25 cellular contexts compared by ENCODE assay signal in genomic region chr3:55725681-55726500, GRCh38.
A peak's percentile ranks its signal among the peaks of the same experiment; 100 is the strongest.
DNase-seq lines count a peak whose midpoint lies in the region; TF ChIP-seq lines count a peak whose summit lies in the region.
"Had no signal": no experiment of that assay in that cellular context is flagged by ENCODE, and none has a peak within 500 bp of the region (broad histone marks: within the 10 kb centered on the region; RNA-seq: fewer than 3 reads in every experiment).

No MANE protein-coding gene starts in this region.

- no peaks in the 10 kb centered on the region for H4K20me1 ChIP-seq in SU-DHL-6 (ENCODE audit: low read depth, low read length)

- H3K4me3 Mint-ChIP-seq in nephron progenitor cell = no peak overlapping the region
- H3K4me3 Mint-ChIP-seq: activated CD4-positive, alpha-beta T cell treated with anti-CD3 and anti-CD28 coated beads, Interleukin-2, amount 10 ng/mL, durations not matched to agents 7 days and 5 days; activated naive CD8-positive, alpha-beta T cell treated with anti-CD3 and anti-CD28 coated beads, Interleukin-2, amount 50 U/mL, for 24 hours; activated T-cell treated with anti-CD3 and anti-CD28 coated beads, Interleukin-2, amount 50 U/mL, for 24 hours; CD4-positive, alpha-beta T cell; naive B cell had no signal

- peak overlapping the region; percentile 38 for H3K27ac Mint-ChIP-seq in nephron progenitor cell
- H3K27ac Mint-ChIP-seq: activated CD4-positive, alpha-beta T cell treated with anti-CD3 and anti-CD28 coated beads, Interleukin-2, amount 10 ng/mL, durations not matched to agents 7 days and 5 days; activated naive CD8-positive, alpha-beta T cell treated with anti-CD3 and anti-CD28 coated beads, Interleukin-2, amount 50 U/mL, for 24 hours; activated T-cell treated with anti-CD3 and anti-CD28 coated beads, Interleukin-2, amount 50 U/mL, for 24 hours; CD4-positive, alpha-beta T cell; naive B cell had no signal

- no peaks in the 10 kb centered on the region for H3K9me2 ChIP-seq in SU-DHL-6 (replicated peaks; ENCODE audit: insufficient read depth, low read length)

- DNase-seq in NCI-H1694 (lab: John Stamatoyannopoulos, UW) (peak; percentile 15), NCI-H1694 treated with DMSO at 0.1 percent for 48 hours (lab: John Stamatoyannopoulos, UW) (no peak), LHCN-M2 (ENCODE audit: low read depth) (peak; percentile 11), nephron progenitor cell (no peak), GOT3 (lab: John Stamatoyannopoulos, UW) (no peak), substantia nigra (lab: John Stamatoyannopoulos, UW) (no peak), coronary artery (ENCODE audit: low spot score) (no peak)
- DNase-seq: activated CD4-positive, alpha-beta T cell treated with anti-CD3 and anti-CD28 coated beads, Interleukin-2, amount 10 ng/mL, durations not matched to agents 7 days and 5 days; activated naive CD8-positive, alpha-beta T cell treated with anti-CD3 and anti-CD28 coated beads, Interleukin-2, amount 50 U/mL, for 24 hours; activated T-cell treated with anti-CD3 and anti-CD28 coated beads, Interleukin-2, amount 50 U/mL, for 24 hours; AML-193; body of pancreas; CD4-positive, alpha-beta T cell; KG1; left ventricle myocardium inferior; naive B cell; NCI-H1436 treated with DMSO at 0.1 percent for 48 hours; PC-9; stimulated activated CD4-positive, alpha-beta T cell treated with anti-CD3 and anti-CD28 coated beads, Interleukin-15, amount 100 ng/mL, for 24 hours; stimulated activated naive CD4-positive, alpha-beta T cell treated with Interleukin-2 at 50 U/mL for 16 hours; T1000 had no signal

- H3K9me3 Mint-ChIP-seq in nephron progenitor cell = no peaks in the 10 kb centered on the region
- H3K9me3 Mint-ChIP-seq: activated CD4-positive, alpha-beta T cell treated with anti-CD3 and anti-CD28 coated beads, Interleukin-2, amount 10 ng/mL, durations not matched to agents 7 days and 5 days; CD4-positive, alpha-beta T cell had no signal

- H3F3A ChIP-seq in SU-DHL-6 (ENCODE audit: insufficient read depth) = no peaks in the 10 kb centered on the region

- peak overlapping the region; percentile 24 for H3K27ac ChIP-seq in SU-DHL-6 (ENCODE audit: low read depth, low read length)
- no peak overlapping the region for H3K27ac ChIP-seq in substantia nigra (ENCODE audit: low read depth, low read length, poor library complexity, severe bottlenecking)
- H3K27ac ChIP-seq in coronary artery = no peak overlapping the region
- H3K27ac ChIP-seq: body of pancreas, left ventricle myocardium inferior, PC-9, thoracic aorta, vagina had no signal

- no peaks in the 10 kb centered on the region for H3K27me3 ChIP-seq in SU-DHL-6 (ENCODE audit: low read length)
- H3K27me3 ChIP-seq: body of pancreas, vagina had no signal

- H3K79me2 ChIP-seq in SU-DHL-6 (ENCODE audit: insufficient read depth, low read length) = no peaks in the 10 kb centered on the region

- H3K27me3 Mint-ChIP-seq in nephron progenitor cell (ENCODE audit: low read depth, poor library complexity) = no peaks in the 10 kb centered on the region

- H3K9ac ChIP-seq in SU-DHL-6 (ENCODE audit: low read length) = no peak overlapping the region

- TF ChIP-seq CTCF in SU-DHL-6 (IDR thresholded peaks at IDR 0.05; ENCODE audit: insufficient read depth, low read length, poor library complexity, severe bottlenecking) (no peak), nephron progenitor cell (IDR thresholded peaks at IDR 0.05) (no peak), coronary artery (IDR thresholded peaks at IDR 0.05) (no peak)

- H3K36me3 ChIP-seq in SU-DHL-6 (ENCODE audit: low read length) = no peaks in the 10 kb centered on the region
- H3K36me3 ChIP-seq: HAP-1, left ventricle myocardium inferior, thoracic aorta, vagina had no signal

- H3K4me3 ChIP-seq in SU-DHL-6 (ENCODE audit: insufficient read depth, low read length, poor library complexity, severe bottlenecking) = no peak overlapping the region
- H3K4me3 ChIP-seq in coronary artery = no peak overlapping the region
- H3K4me3 ChIP-seq: body of pancreas, HAP-1, left ventricle myocardium inferior, PC-9, thoracic aorta, vagina had no signal

- H3K36me3 Mint-ChIP-seq in nephron progenitor cell (ENCODE audit: low read depth) = no peaks in the 10 kb centered on the region
- H3K36me3 Mint-ChIP-seq: naive B cell had no signal

- no peaks in the 10 kb centered on the region for H3K9me3 ChIP-seq in SU-DHL-6 (ENCODE audit: insufficient read depth, low read length)
- H3K9me3 ChIP-seq: body of pancreas, HAP-1, left ventricle myocardium inferior, thoracic aorta, vagina had no signal

- peaks cover 80% of the 10 kb centered on the region for H3K4me1 Mint-ChIP-seq in nephron progenitor cell
- H3K4me1 Mint-ChIP-seq: activated CD4-positive, alpha-beta T cell treated with anti-CD3 and anti-CD28 coated beads, Interleukin-2, amount 10 ng/mL, durations not matched to agents 7 days and 5 days; activated naive CD8-positive, alpha-beta T cell treated with anti-CD3 and anti-CD28 coated beads, Interleukin-2, amount 50 U/mL, for 24 hours; naive B cell had no signal

- H2AFZ ChIP-seq in SU-DHL-6 (ENCODE audit: low read depth, low read length, severe bottlenecking) = no peak overlapping the region
- H2AFZ ChIP-seq: PC-9 had no signal

- H3K4me2 ChIP-seq in SU-DHL-6 (ENCODE audit: low read depth, low read length, poor library complexity, severe bottlenecking) = no peak overlapping the region
- H3K4me2 ChIP-seq: PC-9 had no signal

Comparison
In these comparisons a context has a peak if more than half of its experiments do, and no peak if none do; other contexts are left out.
1. DNase-seq: peak in NCI-H1694 (single experiment) and LHCN-M2 (single experiment); none in NCI-H1694 treated with DMSO at 0.1 percent for 48 hours (single experiment), nephron progenitor cell (single experiment), GOT3 (single experiment), substantia nigra (0 of 49) and coronary artery (single experiment).